20 cellular contexts compared by ENCODE assay signal in the genomic region with DNA sequence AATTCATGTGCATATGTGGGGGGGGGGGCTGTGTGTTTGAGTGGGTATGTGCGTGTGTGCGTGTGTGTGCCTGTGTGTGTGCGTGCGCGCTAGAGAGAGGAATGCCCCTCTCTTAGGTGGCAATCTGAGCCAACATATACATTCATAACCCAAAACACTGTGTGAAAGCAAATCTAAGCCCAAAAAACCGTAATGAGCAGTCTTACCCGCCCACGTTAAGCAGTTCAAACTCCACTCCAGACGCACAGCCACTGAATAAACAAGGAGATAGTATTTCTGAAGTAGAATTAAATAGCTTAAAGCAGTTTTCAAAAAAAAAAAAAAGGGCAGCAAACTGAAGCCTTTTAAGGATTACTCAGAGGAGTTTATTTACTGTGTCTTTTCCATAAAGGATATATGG.
DNase-seq lines count a peak whose midpoint lies in the region; ATAC-seq and TF ChIP-seq lines count a peak whose summit lies in the region.
"Had no signal": no experiment of that assay in that cellular context is flagged by ENCODE, and none has a peak within 500 bp of the region (broad histone marks: within the 10 kb centered on the region; RNA-seq: fewer than 3 reads in every experiment).

No MANE protein-coding gene starts in this region.

- H4K20me1 ChIP-seq in hepatocyte (ENCODE audit: insufficient read depth, poor library complexity, severe bottlenecking) (no peaks in the 10 kb centered on the region), neural progenitor cell (ENCODE audit: low read depth) (no peaks in the 10 kb centered on the region)

- H3K4me1 ChIP-seq in hepatocyte (ENCODE audit: insufficient read depth): peaks cover 8% of the 10 kb centered on the region
- no peaks in the 10 kb centered on the region for H3K4me1 ChIP-seq in thoracic aorta (ENCODE audit: control insufficient read depth in 1 of 2, low read depth in 2 of 2)
- peaks cover 4% of the 10 kb centered on the region for H3K4me1 ChIP-seq in neural progenitor cell
- H3K4me1 ChIP-seq: SJCRH30 had no signal

- H3K9me3 ChIP-seq in hepatocyte (ENCODE audit: low read depth) (no peaks in the 10 kb centered on the region), thoracic aorta (no peaks in the 10 kb centered on the region), neural progenitor cell (ENCODE audit: low read depth) (peaks cover 11% of the 10 kb centered on the region)
- H3K9me3 ChIP-seq: SJCRH30 had no signal

- H3K9ac ChIP-seq in neural progenitor cell: no peak overlapping the region

- peak overlapping the region; percentile 54 for H3K4me2 ChIP-seq in hepatocyte
- H3K4me2 ChIP-seq in neural progenitor cell: no peak overlapping the region

- H3K9me2 ChIP-seq in hepatocyte (replicated peaks; ENCODE audit: insufficient read depth): no peaks in the 10 kb centered on the region

- H3K9me3 Mint-ChIP-seq in neural progenitor cell: peaks cover 25% of the 10 kb centered on the region

- no peak overlapping the region for H3K4me3 ChIP-seq in hepatocyte
- H3K4me3 ChIP-seq in thoracic aorta: peak overlapping the region; percentile 7
- H3K4me3 ChIP-seq in neural progenitor cell: no peak overlapping the region
- H3K4me3 ChIP-seq: SJCRH30 had no signal

- 45% methylated on average over 9 of the region's 9 CpGs for WGBS in hepatocyte (ENCODE audit: low lambda C conversion rate, missing lambda C conversion rate)

- H3K27me3 Mint-ChIP-seq in neural progenitor cell (ENCODE audit: insufficient read depth, low read depth): no peaks in the 10 kb centered on the region

- H3K79me2 ChIP-seq in hepatocyte: no peaks in the 10 kb centered on the region
- H3K79me2 ChIP-seq in neural progenitor cell (ENCODE audit: low read depth): no peaks in the 10 kb centered on the region

- no peak for TF ChIP-seq CTCF in hepatocyte (IDR thresholded peaks at IDR 0.05; ENCODE audit: poor library complexity)
- no peak for TF ChIP-seq CTCF in thoracic aorta (IDR thresholded peaks at IDR 0.05)
- TF ChIP-seq CTCF in neural progenitor cell (IDR thresholded peaks at IDR 0.05): no peak

- no peaks in the 10 kb centered on the region for H3F3A ChIP-seq in neural progenitor cell (ENCODE audit: low read depth)

- peak overlapping the region; percentile 50 for H3K27ac ChIP-seq in hepatocyte
- no peak overlapping the region for H3K27ac ChIP-seq in thoracic aorta
- no peak overlapping the region for H3K27ac ChIP-seq in neural progenitor cell
- H3K27ac ChIP-seq: SJCRH30 had no signal

- H3K27me3 ChIP-seq in hepatocyte: no peaks in the 10 kb centered on the region
- H3K27me3 ChIP-seq in thoracic aorta (replicated peaks; ENCODE audit: insufficient read depth): no peaks in the 10 kb centered on the region
- H3K27me3 ChIP-seq in neural progenitor cell: no peaks in the 10 kb centered on the region
- H3K27me3 ChIP-seq: SJCRH30 had no signal

- H2AFZ ChIP-seq in hepatocyte (no peak overlapping the region), neural progenitor cell (replicated peaks) (no peak overlapping the region)

- ATAC-seq in thoracic aorta (ENCODE audit: insufficient number of reproducible peaks, low FRiP score, low read depth) (no peak), HG02571 (IDR thresholded peaks at IDR 0.05; ENCODE audit: unreplicated experiment) (no peak)
- ATAC-seq: PC-3, SK-N-SH treated with all-trans-retinoic acid at 6 μM for 48 hours had no signal

- DNase-seq in H4 (ENCODE audit: low spot score) (peak; percentile 76), NCI-H2171 (lab: John Stamatoyannopoulos, UW) (peak; percentile 59), hepatocyte (ENCODE audit: low spot score) (no peak), thoracic aorta (ENCODE audit: low spot score) (no peak), neural progenitor cell (ENCODE audit: low spot score) (no peak), anterior cingulate cortex (lab: John Stamatoyannopoulos, UW) (no peak)
- DNase-seq: DMS153, DND-41, IMR-90, KG1, MM.1S, NCI-H187 treated with DMSO at 0.1 percent for 48 hours, NCI-H2107, NCI-H226, NCI-H510A, NCI-H774, PC-3, SJCRH30 had no signal

- peaks cover 4% of the 10 kb centered on the region for H3K36me3 Mint-ChIP-seq in neural progenitor cell

- no peak overlapping the region for H3K4me3 Mint-ChIP-seq in neural progenitor cell

- peaks cover 44% of the 10 kb centered on the region for H3K4me1 Mint-ChIP-seq in neural progenitor cell

- H3K27ac Mint-ChIP-seq in neural progenitor cell: no peak overlapping the region

- no peaks in the 10 kb centered on the region for H3K36me3 ChIP-seq in hepatocyte (replicated peaks; ENCODE audit: insufficient read depth, low read depth)
- H3K36me3 ChIP-seq in thoracic aorta: no peaks in the 10 kb centered on the region
- no peaks in the 10 kb centered on the region for H3K36me3 ChIP-seq in neural progenitor cell
- H3K36me3 ChIP-seq: SJCRH30 had no signal

Comparison
In these comparisons a context has a peak if more than half of its experiments do, and no peak if none do; other contexts are left out.
1. DNase-seq: peak in H4 (single experiment) and NCI-H2171 (single experiment); none in hepatocyte (single experiment), thoracic aorta (single experiment), neural progenitor cell (single experiment) and anterior cingulate cortex (0 of 58).